Comparison of ENCODE assay signal across 8 cellular contexts in genomic region chr6:28335564-28336283, GRCh38. TPM values are rescaled to one million over a fixed set of nuclear protein-coding genes. Genes with fewer than 3 reads are reported as not detected.
DNase-seq lines count a peak whose midpoint lies in the region; TF ChIP-seq lines count a peak whose summit lies in the region.

Gene ZSCAN31 (minus strand): TSS chr6:28336148. CDS start chr6:28329683, 6,465 bp downstream.

- no peak for TF ChIP-seq CTCF in HEK293 (tag by site-specific recombination; IDR thresholded peaks at IDR 0.05)
- no peak for TF ChIP-seq CTCF in SU-DHL-6 (IDR thresholded peaks at IDR 0.05; ENCODE audit: insufficient read depth, low read length, poor library complexity, severe bottlenecking)
- TF ChIP-seq CTCF in parathyroid adenoma (IDR thresholded peaks at IDR 0.05) = no peak
- TF ChIP-seq CTCF in transverse colon (IDR thresholded peaks at IDR 0.05) = peak in 1 of 5 experiments; percentile 5

- peak; percentile 98 for TF ChIP-seq POLR2A in transverse colon (IDR thresholded peaks at IDR 0.05)

- H3K27ac ChIP-seq in HEK293 (ENCODE audit: extremely low read depth, low read depth, low read length) (peak within 1 kb of the TSS; percentile 88), SU-DHL-6 (ENCODE audit: low read depth, low read length) (no peak within 1 kb of the TSS), adipose tissue (ENCODE audit: low read depth, low read length) (peak within 1 kb of the TSS; percentile 77), parathyroid adenoma (peak within 1 kb of the TSS; percentile 98), transverse colon (peak within 1 kb of the TSS; percentile 96 to 98 (median 96))

- DNase-seq in GM03348 (ENCODE audit: low spot score) = peak; percentile 92
- DNase-seq in MV-4-11 (lab: John Stamatoyannopoulos, UW) = peak; percentile 99
- DNase-seq in cardiac septum (ENCODE audit: low spot score) = peak; percentile 96
- DNase-seq in transverse colon = peak; percentile 96

- no peak for TF ChIP-seq EP300 in transverse colon (IDR thresholded peaks at IDR 0.05; ENCODE audit: low read depth)

- H3K27me3 ChIP-seq in SU-DHL-6 (ENCODE audit: low read length) = no peaks in the 10 kb centered on the region
- H3K27me3 ChIP-seq in parathyroid adenoma (ENCODE audit: control insufficient read depth, insufficient read depth, low read length) = no peaks in the 10 kb centered on the region
- no peaks in the 10 kb centered on the region for H3K27me3 ChIP-seq in transverse colon

- POLR2A ChIA-PET in HEK293 (lab: Yijun Ruan, JAX) = interaction anchor here (0.6 to 4.0 kb wide), 33 partner anchors 10 to 1779 kb away, joined by 3 to 37 read pairs (median 4); partner anchors contain the start of genes PGBD1, ZKSCAN3, ZKSCAN4 and ZKSCAN8

- intact Hi-C loops in cardiac septum (cut with DNase I) = loop anchor here (2.0 to 10.0 kb wide), 4 partner anchors 15 to 951 kb away; partner anchors contain the start of genes ZNF391 and ZSCAN26
- intact Hi-C loops in transverse colon (cut with DNase I; ENCODE audit: low total_unique reads) = loop anchor here (10.0 kb wide), 1 partner anchor 51 kb away; the partner anchor contains the start of gene PGBD1

- no peaks in the 10 kb centered on the region for H3K9me3 ChIP-seq in HEK293 (ENCODE audit: control insufficient read depth, insufficient read depth, low read depth, low read length)
- H3K9me3 ChIP-seq in SU-DHL-6 (ENCODE audit: insufficient read depth, low read length) = peaks cover 9% of the 10 kb centered on the region; the same call in 1 of the 2 replicates
- H3K9me3 ChIP-seq in parathyroid adenoma (ENCODE audit: control insufficient read depth, low read length) = no peaks in the 10 kb centered on the region
- peaks cover 0 to 3% of the 10 kb centered on the region in 2 donors for H3K9me3 ChIP-seq in transverse colon

- H3K9ac ChIP-seq in SU-DHL-6 (ENCODE audit: low read length) (peak within 1 kb of the TSS; percentile 10; the same call in 1 of the 2 replicates), parathyroid adenoma (peak within 1 kb of the TSS; percentile 99)

- WGBS in adipose tissue, 3 donors = 0% methylated on average over 35 of the region's 35 CpGs
- WGBS in transverse colon (ENCODE audit: low coverage in 1 of 2), 2 donors = 1% methylated on average over 30 of the region's 35 CpGs; no CpG with 5 or more reads in 1 of the 2 donors

- peak within 1 kb of the TSS; percentile 59 for H3K4me2 ChIP-seq in SU-DHL-6 (ENCODE audit: low read depth, low read length, poor library complexity, severe bottlenecking)
- H3K4me2 ChIP-seq in parathyroid adenoma (ENCODE audit: low read length) = peak within 1 kb of the TSS; percentile 93

- H3F3A ChIP-seq in SU-DHL-6 (ENCODE audit: insufficient read depth) = peaks cover 6% of the 10 kb centered on the region; the same call in 1 of the 2 replicates

- H3K9me2 ChIP-seq in SU-DHL-6 (replicated peaks; ENCODE audit: insufficient read depth, low read length) = no peaks in the 10 kb centered on the region

- H3K36me3 ChIP-seq in HEK293 (ENCODE audit: control insufficient read depth in 2 of 2, insufficient read depth in 1 of 2, low read length in 2 of 2) (no peaks in the 10 kb centered on the region), SU-DHL-6 (ENCODE audit: low read length) (peaks cover 4% of the 10 kb centered on the region), parathyroid adenoma (ENCODE audit: control insufficient read depth, insufficient read depth, low read length) (no peaks in the 10 kb centered on the region), transverse colon (no peaks in the 10 kb centered on the region)

- H3K4me1 ChIP-seq in HEK293 (ENCODE audit: control insufficient read depth, insufficient read depth, low read length) = peaks cover 4% of the 10 kb centered on the region; the same call in 1 of the 2 replicates
- H3K4me1 ChIP-seq in parathyroid adenoma = peaks cover 20% of the 10 kb centered on the region
- peaks cover 6 to 24% (median 15%) of the 10 kb centered on the region in 4 donors for H3K4me1 ChIP-seq in transverse colon

- no peaks in the 10 kb centered on the region for H4K20me1 ChIP-seq in SU-DHL-6 (ENCODE audit: low read depth, low read length)

- H2AFZ ChIP-seq in SU-DHL-6 (ENCODE audit: low read depth, low read length, severe bottlenecking) (peak within 1 kb of the TSS; percentile 64), parathyroid adenoma (peak within 1 kb of the TSS; percentile 97)

- CTCF ChIA-PET in HEK293 (lab: Yijun Ruan, JAX) = interaction anchor here (0.6 to 0.8 kb wide), 3 partner anchors 20 to 54 kb away, joined by 3 to 7 read pairs (median 3); partner anchors contain the start of gene PGBD1

- H3K4me3 ChIP-seq in HEK293 (ENCODE audit: low read depth, low read length) = peak within 1 kb of the TSS; percentile 78
- peak within 1 kb of the TSS; percentile 35 for H3K4me3 ChIP-seq in SU-DHL-6 (ENCODE audit: insufficient read depth, low read length, poor library complexity, severe bottlenecking)
- H3K4me3 ChIP-seq in parathyroid adenoma (ENCODE audit: low read depth, low read length) = peak within 1 kb of the TSS; percentile 88
- peak within 1 kb of the TSS; percentile 52 to 76 (median 63) for H3K4me3 ChIP-seq in transverse colon

- in situ Hi-C loops in transverse colon (cut with MboI; ENCODE audit: low pct_ligation_motif_present in 1 of 4, low pct_unique_long_range_greater_than_20kb in 1 of 4, low sequenced_read_pairs in 3 of 4) = loop anchor here in 1 of 4 donors (25.0 kb wide), 1 partner anchor 1173 kb away; no protein-coding TSS in a partner anchor

- H3K79me2 ChIP-seq in SU-DHL-6 (ENCODE audit: insufficient read depth, low read length) (no peaks in the 10 kb centered on the region), parathyroid adenoma (no peaks in the 10 kb centered on the region)

TF ChIP-seq in HEK293, 187 proteins besides CTCF, POLR2A, EP300 and RAD21 (continues in another document):
- no peak for TF ChIP-seq YY2 (tag by site-specific recombination; IDR thresholded peaks at IDR 0.05)
- no peak for TF ChIP-seq ZNF658 (tag by site-specific recombination; IDR thresholded peaks at IDR 0.05)
- TF ChIP-seq ZNF335 (tag by site-specific recombination; conservative IDR thresholded peaks at IDR 0.05) = peak; percentile 90
- TF ChIP-seq SALL2 (tag by site-specific recombination; IDR thresholded peaks at IDR 0.05; ENCODE audit: borderline replicate concordance) = no peak
- no peak for TF ChIP-seq ZNF311 (tag by site-specific recombination; IDR thresholded peaks at IDR 0.05; ENCODE audit: borderline replicate concordance)
- peak; percentile 77 for TF ChIP-seq ZNF366 (tag by site-specific recombination; conservative IDR thresholded peaks at IDR 0.05)
- TF ChIP-seq ZNF660 (tag by site-specific recombination; IDR thresholded peaks at IDR 0.05) = peak; percentile 40
- TF ChIP-seq ZFP3 (tag by site-specific recombination; IDR thresholded peaks at IDR 0.05; ENCODE audit: low read depth) = no peak
- peak; percentile 79 for TF ChIP-seq ZSCAN30 (tag by site-specific recombination; IDR thresholded peaks at IDR 0.05)
- TF ChIP-seq ZNF223 (tag by site-specific recombination; IDR thresholded peaks at IDR 0.05) = no peak
- TF ChIP-seq ZNF138 (tag by site-specific recombination; IDR thresholded peaks at IDR 0.05; ENCODE audit: borderline replicate concordance) = no peak
- TF ChIP-seq KLF8 (tag by site-specific recombination; IDR thresholded peaks at IDR 0.05) = peak; percentile 57; the same call in 1 of the 2 replicates
- TF ChIP-seq ZBTB49 (tag by site-specific recombination; IDR thresholded peaks at IDR 0.05; ENCODE audit: low read depth) = no peak
- no peak for TF ChIP-seq ZNF221 (tag by site-specific recombination; IDR thresholded peaks at IDR 0.05; ENCODE audit: borderline replicate concordance)
- no peak for TF ChIP-seq OVOL3 (tag by site-specific recombination; IDR thresholded peaks at IDR 0.05)
- TF ChIP-seq ZNF521 (tag by site-specific recombination; IDR thresholded peaks at IDR 0.05) = no peak
- TF ChIP-seq ZNF157 (tag by site-specific recombination; IDR thresholded peaks at IDR 0.05) = no peak
- TF ChIP-seq BCL6B (tag by site-specific recombination; IDR thresholded peaks at IDR 0.05) = peak; percentile 93
- no peak for TF ChIP-seq ZNF792 (tag by site-specific recombination; IDR thresholded peaks at IDR 0.05)
- TF ChIP-seq ZNF544 (tag by site-specific recombination; IDR thresholded peaks at IDR 0.05) = no peak

RNA-seq across cellular contexts. Expression of gene ZSCAN31, which starts in this region (rescaled TPM):
- polyA plus RNA-seq in adipose tissue = 1 to 10 TPM; 3.0 to 9.1 (median 3.8) TPM
- 7.1 TPM for total RNA-seq in cardiac septum
- total RNA-seq in transverse colon = 10 to 100 TPM in 3 of 4 donors, 1 to 10 TPM in 1; 9.0 to 28.3 (median 17.0) TPM

Comparison
In these comparisons a context has a peak if more than half of its experiments do, and no peak if none do; other contexts are left out.
1. H3K4me3 ChIP-seq: peak in every context shown above with its lines; median percentile 88 in parathyroid adenoma; 78 in HEK293; 63 in transverse colon; 35 in SU-DHL-6.